In the genomic region with DNA sequence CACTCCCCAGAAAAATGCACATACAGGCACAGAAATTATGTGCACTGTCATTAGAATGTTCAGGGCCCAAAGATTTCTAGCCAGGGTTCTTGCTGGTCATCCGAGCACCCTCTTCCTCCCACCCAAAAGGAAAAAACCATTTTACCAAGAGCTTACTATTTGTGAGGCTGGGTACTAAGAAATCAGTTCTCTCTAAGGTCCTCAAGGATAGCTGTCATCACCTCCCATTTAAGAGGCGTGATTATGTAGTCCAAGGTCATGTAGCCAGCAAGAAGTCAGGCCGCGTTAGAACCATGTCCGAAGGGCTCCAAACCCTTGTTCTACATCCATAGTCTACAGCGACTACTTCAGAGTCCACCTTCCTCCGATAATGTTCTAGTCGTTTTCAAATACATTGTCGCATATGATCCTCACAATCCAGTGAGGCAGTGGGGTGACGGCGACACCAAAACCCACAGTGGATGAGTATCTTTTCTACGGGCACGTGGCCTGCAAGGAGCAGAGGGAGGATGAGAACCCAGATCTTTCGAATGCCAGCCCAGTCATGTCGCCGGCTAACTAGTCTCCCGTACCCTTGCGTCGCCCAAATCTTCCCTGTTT, we compare ENCODE assay signal across 1 cellular context.
A peak's percentile ranks its signal among the peaks of the same experiment; 100 is the strongest.
TF ChIP-seq lines count a peak whose summit lies in the region.

No MANE protein-coding gene starts in this region.

TF ChIP-seq in endothelial cell of umbilical vein, 7 proteins besides CTCF, POLR2A, EP300 and RAD21:
- TF ChIP-seq POLR2AphosphoS5 (IDR thresholded peaks at IDR 0.05; ENCODE audit: insufficient read depth, low read depth, low read length) (no peak), GATA2 (IDR thresholded peaks at IDR 0.05; ENCODE audit: insufficient read depth, insufficient read length, low read depth, low read length) (no peak), FOS (IDR thresholded peaks at IDR 0.05; ENCODE audit: borderline replicate concordance, insufficient read depth, low read length) (no peak), JUN (IDR thresholded peaks at IDR 0.05; ENCODE audit: borderline replicate concordance, insufficient read depth, insufficient read length, low read depth) (no peak), EZH2 (IDR thresholded peaks at IDR 0.05; ENCODE audit: borderline replicate concordance, low read depth, low read length, severe bottlenecking) (no peak), MYC (IDR thresholded peaks at IDR 0.05; ENCODE audit: low read depth, low read length) (no peak)
- TF ChIP-seq, protein P1, sequence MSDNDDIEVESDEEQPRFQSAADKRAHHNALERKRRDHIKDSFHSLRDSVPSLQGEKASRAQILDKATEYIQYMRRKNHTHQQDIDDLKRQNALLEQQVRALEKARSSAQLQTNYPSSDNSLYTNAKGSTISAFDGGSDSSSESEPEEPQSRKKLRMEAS (IDR thresholded peaks at IDR 0.05; ENCODE audit: insufficient read depth, insufficient read length): peak; percentile 62
